Comparison of ENCODE assay signal across 8 cellular contexts in genomic region chr22:50469377-50470305, GRCh38.
DNase-seq lines count a peak whose midpoint lies in the region; ATAC-seq and TF ChIP-seq lines count a peak whose summit lies in the region.

No MANE protein-coding gene starts in this region.

- H3K4me3 ChIP-seq in duodenal mucosa (ENCODE audit: low read depth in 1 of 2, low read length in 2 of 2) (peak overlapping the region; percentile 45 to 55), skin epidermis (peak overlapping the region in 1 of 7 experiments; percentile 4)

- H3K27ac ChIP-seq in duodenal mucosa (ENCODE audit: low read depth, low read length) (peak overlapping the region; percentile 66), skin epidermis (peak overlapping the region in 20 of 21 experiments; percentile 50 to 97 (median 76))

- H3K36me3 ChIP-seq in duodenal mucosa (ENCODE audit: control insufficient read depth in 1 of 2, insufficient read depth in 2 of 2, low read length in 2 of 2): peaks cover 21 to 33% of the 10 kb centered on the region in 2 donors

- peaks cover 53 to 56% of the 10 kb centered on the region in 2 donors for H3K4me1 ChIP-seq in duodenal mucosa (ENCODE audit: control insufficient read depth in 1 of 2, insufficient read depth in 2 of 2, low read length in 2 of 2)

- peak; percentile 99 for DNase-seq in NCI-H2171 treated with DMSO at 0.1 percent for 48 hours (lab: John Stamatoyannopoulos, UW)
- peak; percentile 70 to 88 for DNase-seq in activated CD4-positive, alpha-beta T cell treated with anti-CD3 and anti-CD28 coated beads, Interleukin-2, amount 50 U/mL, for 24 hours (ENCODE audit: low read depth in 1 of 2, low spot score in 1 of 2)
- no peak for DNase-seq in SHP77 (lab: John Stamatoyannopoulos, UW)
- DNase-seq in retina: no peak

- peak overlapping the region; percentile 45 to 64 for H3K9ac ChIP-seq in duodenal mucosa (ENCODE audit: low read depth in 1 of 2, low read length in 2 of 2)

- peak; percentile 70 for TF ChIP-seq POLR2A in GM18526 (IDR thresholded peaks at IDR 0.05; ENCODE audit: extremely low read depth, insufficient read length)

- no peaks in the 10 kb centered on the region for H3K27me3 ChIP-seq in duodenal mucosa (ENCODE audit: control insufficient read depth in 1 of 2, insufficient read depth in 2 of 2, low read length in 2 of 2)

- peak; percentile 44 for ATAC-seq in HG02852 (IDR thresholded peaks at IDR 0.05; ENCODE audit: unreplicated experiment)

- no peaks in the 10 kb centered on the region for H3K9me3 ChIP-seq in duodenal mucosa (ENCODE audit: control insufficient read depth in 1 of 2, low read length in 2 of 2)

Comparison
In these comparisons a context has a peak if more than half of its experiments do, and no peak if none do; other contexts are left out.
1. DNase-seq: peak in NCI-H2171 treated with DMSO at 0.1 percent for 48 hours (single experiment) and activated CD4-positive, alpha-beta T cell treated with anti-CD3 and anti-CD28 coated beads, Interleukin-2, amount 50 U/mL, for 24 hours (2 of 2); none in SHP77 (0 of 2) and retina (single experiment).